ENCODE assay signal across 1 cellular context in genomic region chr6:16819752-16820151, GRCh38.
TF ChIP-seq lines count a peak whose summit lies in the region.

No MANE protein-coding gene starts in this region.

TF ChIP-seq in HepG2, 621 proteins besides CTCF, POLR2A, EP300 and RAD21:
- no peak for TF ChIP-seq ZNF687 (CRISPR knock-in tag; IDR thresholded peaks at IDR 0.05)
- TF ChIP-seq STAG1 (CRISPR knock-in tag; IDR thresholded peaks at IDR 0.05) = peak; percentile 46
